ENCODE assay signal across 18 cellular contexts in genomic region chr3:105805402-105805801, GRCh38.
DNase-seq lines count a peak whose midpoint lies in the region; ATAC-seq and TF ChIP-seq lines count a peak whose summit lies in the region.
"Had no signal": no experiment of that assay in that cellular context is flagged by ENCODE, and none has a peak within 500 bp of the region (broad histone marks: within the 10 kb centered on the region; RNA-seq: fewer than 3 reads in every experiment).

No MANE protein-coding gene starts in this region.

- H3K4me3 Mint-ChIP-seq in CD4-positive, alpha-beta memory T cell: no peak overlapping the region
- H3K4me3 Mint-ChIP-seq in T-helper 17 cell (no peak overlapping the region), immature natural killer cell (peak overlapping the region in 3 of 5 donors; percentile 19 to 76 (median 62))

- H3K27ac ChIP-seq in ACC112 (ENCODE audit: low read depth, low read length) (peak overlapping the region; percentile 92), RWPE1 (no peak overlapping the region)
- H3K27ac ChIP-seq in CD4-positive, alpha-beta memory T cell (ENCODE audit: low read depth, low read length): no peak overlapping the region
- H3K27ac ChIP-seq: parathyroid adenoma, sigmoid colon, uterus had no signal

- no peak for DNase-seq in CD4-positive, alpha-beta memory T cell
- no peak for DNase-seq in T-helper 17 cell
- DNase-seq in immature natural killer cell: no peak
- no peak for DNase-seq in H7
- no peak for DNase-seq in RWPE1 (ENCODE audit: low spot score)
- no peak for DNase-seq in NCI-H524 (lab: John Stamatoyannopoulos, UW)
- DNase-seq: aorta; BE2C; effector CD4-positive, alpha-beta T cell; NCI-H1436; NCI-H2171 treated with DMSO at 0.1 percent for 48 hours; sigmoid colon; stimulated activated CD4-positive, alpha-beta T cell treated with anti-CD3 and anti-CD28 coated beads, Interleukin-2, amount 100 ng/mL, for 24 hours; uterus had no signal

- H3K27ac Mint-ChIP-seq in CD4-positive, alpha-beta memory T cell: peak overlapping the region in 5 of 7 donors; percentile 76 to 89 (median 82)
- H3K27ac Mint-ChIP-seq in T-helper 17 cell (peak overlapping the region; percentile 43), immature natural killer cell (peak overlapping the region; percentile 36 to 88 (median 79))

- H3K4me1 ChIP-seq in ACC112 (ENCODE audit: control insufficient read depth, insufficient read depth, low read length, unreplicated experiment): peaks cover 41% of the 10 kb centered on the region
- peaks cover 59% of the 10 kb centered on the region for H3K4me1 ChIP-seq in CD4-positive, alpha-beta memory T cell (ENCODE audit: insufficient read depth, low read length)
- H3K4me1 ChIP-seq: uterus had no signal

- H3K36me3 ChIP-seq in ACC112 (ENCODE audit: insufficient read depth, low read length) (0 out of 2 replicates have a peak, but pooled peaks cover 2% of the 10 kb centered on the region), H7 (replicated peaks; ENCODE audit: control insufficient read depth, insufficient read depth, low read length) (no peaks in the 10 kb centered on the region)
- no peaks in the 10 kb centered on the region for H3K36me3 ChIP-seq in CD4-positive, alpha-beta memory T cell (ENCODE audit: insufficient read depth, low read length)
- H3K36me3 ChIP-seq: sigmoid colon, uterus had no signal

- POLR2A ChIA-PET in CD4-positive, alpha-beta memory T cell (lab: Charles Lee; ENCODE audit: partially characterized antibody): no interaction called here
- POLR2A ChIA-PET in RWPE1 (lab: Yijun Ruan, JAX; ENCODE audit: low non-redundant PET): no interaction called here

- no peak overlapping the region for H3K4me3 ChIP-seq in ACC112 (ENCODE audit: low read depth, low read length)
- H3K4me3 ChIP-seq in CD4-positive, alpha-beta memory T cell (ENCODE audit: low read length in 2 of 2): no peak overlapping the region
- no peak overlapping the region for H3K4me3 ChIP-seq in H7 (ENCODE audit: insufficient read depth, low read depth, low read length)
- H3K4me3 ChIP-seq: lung, sigmoid colon, uterus had no signal

- ATAC-seq in T-helper 17 cell: no peak
- ATAC-seq: Panc1 had no signal

- peaks cover 16% of the 10 kb centered on the region for H3K79me2 ChIP-seq in ACC112 (ENCODE audit: control insufficient read depth, insufficient read depth, low read length, unreplicated experiment)

- H3K27me3 Mint-ChIP-seq in CD4-positive, alpha-beta memory T cell: no peaks in the 10 kb centered on the region
- H3K27me3 Mint-ChIP-seq in T-helper 17 cell: no peaks in the 10 kb centered on the region
- H3K27me3 Mint-ChIP-seq in immature natural killer cell (ENCODE audit: low read depth in 3 of 3): peaks cover 0 to 7% (median 5%) of the 10 kb centered on the region in 3 donors

- H3K9me3 ChIP-seq in CD4-positive, alpha-beta memory T cell (ENCODE audit: control insufficient read depth in 1 of 2, low read length in 2 of 2): no peaks in the 10 kb centered on the region
- no peaks in the 10 kb centered on the region for H3K9me3 ChIP-seq in T-helper 17 cell (ENCODE audit: control insufficient read depth, low read length, poor library complexity, severe bottlenecking)
- H3K9me3 ChIP-seq: BE2C, sigmoid colon, uterus had no signal

- CTCF ChIA-PET in CD4-positive, alpha-beta memory T cell (lab: Charles Lee; ENCODE audit: partially characterized antibody): no interaction called here
- CTCF ChIA-PET in RWPE1 (lab: Yijun Ruan, JAX): no interaction called here

- intact Hi-C loops in CD4-positive, alpha-beta memory T cell (cut with micrococcal nuclease): loop anchor here (5.0 kb wide), 1 partner anchor 33 kb away; no protein-coding TSS in a partner anchor

- no peak for TF ChIP-seq CTCF in RWPE1 (conservative IDR thresholded peaks at IDR 0.05; ENCODE audit: low read depth)

- peaks cover 48 to 74% (median 54%) of the 10 kb centered on the region in 4 donors for H3K4me1 Mint-ChIP-seq in CD4-positive, alpha-beta memory T cell
- H3K4me1 Mint-ChIP-seq in T-helper 17 cell (peaks cover 24% of the 10 kb centered on the region), immature natural killer cell (peaks cover 72 to 92% of the 10 kb centered on the region in 2 donors)

- no peak overlapping the region for H2AFZ ChIP-seq in ACC112 (ENCODE audit: low read length, unreplicated experiment)
- H2AFZ ChIP-seq: parathyroid adenoma had no signal

- H3K9me3 Mint-ChIP-seq in CD4-positive, alpha-beta memory T cell: no peaks in the 10 kb centered on the region
- peaks cover 0 to 2% (median 0%) of the 10 kb centered on the region in 6 donors for H3K9me3 Mint-ChIP-seq in immature natural killer cell

- no peaks in the 10 kb centered on the region for H3K27me3 ChIP-seq in ACC112 (ENCODE audit: insufficient read depth, low read length)
- no peaks in the 10 kb centered on the region for H3K27me3 ChIP-seq in CD4-positive, alpha-beta memory T cell (ENCODE audit: insufficient read depth, low read length)
- no peaks in the 10 kb centered on the region for H3K27me3 ChIP-seq in H7 (ENCODE audit: control insufficient read depth, insufficient read depth, low read length)
- H3K27me3 ChIP-seq: BE2C, sigmoid colon, uterus had no signal

- peaks cover 5 to 23% of the 10 kb centered on the region in 2 donors for H3K36me3 Mint-ChIP-seq in CD4-positive, alpha-beta memory T cell
- H3K36me3 Mint-ChIP-seq in T-helper 17 cell (ENCODE audit: low read depth) (peaks cover 4% of the 10 kb centered on the region), immature natural killer cell (peaks cover 4 to 10% (median 9%) of the 10 kb centered on the region in 3 donors)

Comparison
In these comparisons a context has a peak if more than half of its experiments do, and no peak if none do; other contexts are left out.
1. H3K4me3 Mint-ChIP-seq: peak in immature natural killer cell (3 of 5); none in CD4-positive, alpha-beta memory T cell (0 of 8) and T-helper 17 cell (single experiment).
2. Peak in every context shown above with its lines, with median percentiles within 50 percentile points of each other: H3K27ac Mint-ChIP-seq.